Comparison of ENCODE assay signal across 2 cellular contexts in genomic region chrX:5176766-5177165, GRCh38.
TF ChIP-seq lines count a peak whose summit lies in the region.

No MANE protein-coding gene starts in this region.

TF ChIP-seq in K562, 482 proteins besides CTCF, POLR2A, EP300 and RAD21 (continued from another document):
- TF ChIP-seq E2F4 (CRISPR knock-in tag; IDR thresholded peaks at IDR 0.05; ENCODE audit: low read depth) (no peak), CTCFL (IDR thresholded peaks at IDR 0.05; ENCODE audit: borderline replicate concordance, insufficient read depth, low read depth, low read length, poor library complexity, severe bottlenecking) (no peak)

TF ChIP-seq in SK-N-SH treated with all-trans-retinoic acid at 6 μM for 48 hours, 23 proteins besides CTCF, POLR2A, EP300 and RAD21 (continued from another document):
- TF ChIP-seq ARNTL (CRISPR knock-in tag; IDR thresholded peaks at IDR 0.05; ENCODE audit: borderline replicate concordance, low read depth) (no peak), CSDC2 (CRISPR knock-in tag; IDR thresholded peaks at IDR 0.05) (no peak), RARB (CRISPR knock-in tag; IDR thresholded peaks at IDR 0.05) (no peak), POU6F1 (CRISPR knock-in tag; IDR thresholded peaks at IDR 0.05; ENCODE audit: borderline replicate concordance, low read depth) (no peak), ZNF70 (CRISPR knock-in tag; IDR thresholded peaks at IDR 0.05) (no peak), PATZ1 (CRISPR knock-in tag; IDR thresholded peaks at IDR 0.05; ENCODE audit: borderline replicate concordance) (no peak)
